16 cellular contexts compared by ENCODE assay signal in genomic region chr1:12600335-12600734, GRCh38. TPM values are rescaled to one million over a fixed set of nuclear protein-coding genes. Genes with fewer than 3 reads are reported as not detected.
DNase-seq lines count a peak whose midpoint lies in the region; ATAC-seq, FAIRE-seq and TF ChIP-seq lines count a peak whose summit lies in the region.
"Had no signal": no experiment of that assay in that cellular context is flagged by ENCODE, and none has a peak within 500 bp of the region (broad histone marks: within the 10 kb centered on the region; RNA-seq: fewer than 3 reads in every experiment).

No MANE protein-coding gene starts in this region.

- 61 to 70% methylated on average over 7 of the region's 7 CpGs for WGBS in sigmoid colon, 2 donors

- H3K36me3 ChIP-seq in ascending aorta (no peaks in the 10 kb centered on the region), kidney (ENCODE audit: control insufficient read depth in 1 of 2, insufficient read depth in 2 of 2, low read length in 2 of 2) (peaks cover 4 to 5% of the 10 kb centered on the region in 2 donors), sigmoid colon (no peaks in the 10 kb centered on the region)

- H3K4me1 ChIP-seq in ascending aorta (peaks cover 42 to 76% of the 10 kb centered on the region in 2 donors), kidney (ENCODE audit: control insufficient read depth in 1 of 2, insufficient read depth in 1 of 2, low read depth in 1 of 2, low read length in 2 of 2) (peaks cover 78 to 81% of the 10 kb centered on the region in 2 donors), sigmoid colon (peaks cover 0 to 97% (median 94%) of the 10 kb centered on the region in 4 donors)

- H3K27me3 Mint-ChIP-seq in stimulated activated naive B cell treated with anti-CD40 and anti-IgM and Interleukin-4, amounts not matched to agents 10 μg/mL and 1 μg/mL and 100 μg/mL, for 72 hours, result no peaks in the 10 kb centered on the region

- ATAC-seq in GM18909 (IDR thresholded peaks at IDR 0.05; ENCODE audit: poor library complexity, unreplicated experiment), result no peak
- no peak for ATAC-seq in stimulated activated naive B cell treated with anti-CD40 and anti-IgM and Interleukin-4, amounts not matched to agents 10 μg/mL and 1 μg/mL and 100 μg/mL, for 72 hours (replicated peaks)

- TF ChIP-seq EP300 in sigmoid colon (IDR thresholded peaks at IDR 0.05), result no peak

- TF ChIP-seq CTCF in ascending aorta (IDR thresholded peaks at IDR 0.05), result no peak
- TF ChIP-seq CTCF in kidney (IDR thresholded peaks at IDR 0.05; ENCODE audit: borderline replicate concordance, extremely low read depth, insufficient read depth), result no peak
- TF ChIP-seq CTCF in sigmoid colon (IDR thresholded peaks at IDR 0.05), result no peak

- H3K4me3 Mint-ChIP-seq in stimulated activated naive B cell treated with anti-CD40 and anti-IgM and Interleukin-4, amounts not matched to agents 10 μg/mL and 1 μg/mL and 100 μg/mL, for 72 hours, result no peak overlapping the region
- H3K4me3 Mint-ChIP-seq: dendritic cell treated with granulocyte-macrophage colony-stimulating factor and Interleukin-4, amounts not matched to agents 40 ng/mL and 50 ng/mL, for 4 days; T-helper 1 cell treated with Interleukin-12 subunit alpha and Interleukin-12 subunit beta and Interleukin-4 antibody, amounts not matched to agents 30 μg/mL and 1 μg/mL, for 36 hours had no signal

- no peak for TF ChIP-seq POLR2A in sigmoid colon (IDR thresholded peaks at IDR 0.05)

- DNase-seq in Ammon's horn (ENCODE audit: low spot score) (peak; percentile 55), ascending aorta (ENCODE audit: low spot score in 2 of 2) (peak in 1 of 2 donors; percentile 91), kidney (no peak), sigmoid colon (peak; percentile 87), SIG-M5 (lab: John Stamatoyannopoulos, UW) (no peak), GM19238 (ENCODE audit: insufficient read length, low spot score) (no peak)
- no peak for DNase-seq in stimulated activated naive B cell treated with anti-CD40 and anti-IgM and Interleukin-4, amounts not matched to agents 10 μg/mL and 1 μg/mL and 100 μg/mL, for 72 hours
- DNase-seq: amniotic stem cell, NCI-H1930, NCI-H526 treated with DMSO at 0.1 percent for 48 hours had no signal

- H3K9me3 ChIP-seq in ascending aorta, result no peaks in the 10 kb centered on the region
- no peaks in the 10 kb centered on the region for H3K9me3 ChIP-seq in kidney (ENCODE audit: control insufficient read depth in 1 of 2, low read length in 2 of 2)
- H3K9me3 ChIP-seq in sigmoid colon, result no peaks in the 10 kb centered on the region

- H3K9ac ChIP-seq in kidney (ENCODE audit: low read length in 2 of 2), result peak overlapping the region in 1 of 2 donors; percentile 49

- peak overlapping the region in 1 of 2 donors; percentile 19 for H3K4me3 ChIP-seq in ascending aorta
- no peak overlapping the region for H3K4me3 ChIP-seq in kidney (ENCODE audit: low read length in 2 of 2)
- H3K4me3 ChIP-seq in sigmoid colon, result no peak overlapping the region

- H3K27me3 ChIP-seq in ascending aorta (no peaks in the 10 kb centered on the region), sigmoid colon (no peaks in the 10 kb centered on the region)

- no peak overlapping the region for H3K27ac Mint-ChIP-seq in stimulated activated naive B cell treated with anti-CD40 and anti-IgM and Interleukin-4, amounts not matched to agents 10 μg/mL and 1 μg/mL and 100 μg/mL, for 72 hours
- H3K27ac Mint-ChIP-seq: T-helper 1 cell treated with Interleukin-12 subunit alpha and Interleukin-12 subunit beta and Interleukin-4 antibody, amounts not matched to agents 30 μg/mL and 1 μg/mL, for 36 hours had no signal

- peaks cover 48 to 61% of the 10 kb centered on the region in 2 donors for H3K4me1 Mint-ChIP-seq in stimulated activated naive B cell treated with anti-CD40 and anti-IgM and Interleukin-4, amounts not matched to agents 10 μg/mL and 1 μg/mL and 100 μg/mL, for 72 hours

- no peak for FAIRE-seq in kidney (lab: Jason Lieb, UNC)
- FAIRE-seq: RCC 7860 had no signal

- H3K9me3 Mint-ChIP-seq in stimulated activated naive B cell treated with anti-CD40 and anti-IgM and Interleukin-4, amounts not matched to agents 10 μg/mL and 1 μg/mL and 100 μg/mL, for 72 hours, result no peaks in the 10 kb centered on the region
- H3K9me3 Mint-ChIP-seq: dendritic cell treated with granulocyte-macrophage colony-stimulating factor and Interleukin-4, amounts not matched to agents 40 ng/mL and 50 ng/mL, for 4 days; T-helper 1 cell treated with Interleukin-12 subunit alpha and Interleukin-12 subunit beta and Interleukin-4 antibody, amounts not matched to agents 30 μg/mL and 1 μg/mL, for 36 hours had no signal

- intact Hi-C loops in ascending aorta (cut with DNase I), result no loop called here
- intact Hi-C loops in kidney (cut with DNase I), result no loop called here
- intact Hi-C loops in sigmoid colon (cut with DNase I), result no loop called here

- H3K27ac ChIP-seq in ascending aorta, result peak overlapping the region; percentile 96
- peak overlapping the region; percentile 76 to 95 for H3K27ac ChIP-seq in kidney (ENCODE audit: low read depth in 2 of 2, low read length in 2 of 2)
- peak overlapping the region; percentile 90 to 99 (median 94) for H3K27ac ChIP-seq in sigmoid colon

- H3K36me3 Mint-ChIP-seq in stimulated activated naive B cell treated with anti-CD40 and anti-IgM and Interleukin-4, amounts not matched to agents 10 μg/mL and 1 μg/mL and 100 μg/mL, for 72 hours, result peaks cover 42 to 70% of the 10 kb centered on the region in 2 donors

RNA-seq across cellular contexts. Expression of gene DHRS3, which starts 17.7 kb away (rescaled TPM):
- total RNA-seq in ascending aorta, result 39.4 TPM
- 44.8 TPM for total RNA-seq in kidney
- 97.1 TPM for polyA plus RNA-seq in kidney (ENCODE audit: insufficient read depth, low read depth, low replicate concordance)
- total RNA-seq in sigmoid colon, result 100 to 1,000 TPM in 1 of 4 donors, 10 to 100 TPM in 3; 47.1 to 102 (median 73.1) TPM
- polyA plus RNA-seq in sigmoid colon, result 10 to 100 TPM; 34.8 to 47.9 (median 36.5) TPM

RNA-seq across cellular contexts. Expression of gene AADACL4, which starts 43.5 kb away (rescaled TPM):
- total RNA-seq in ascending aorta (not detected), kidney (0.16 TPM), sigmoid colon (not detected)
- polyA plus RNA-seq in kidney (ENCODE audit: insufficient read depth, low read depth, low replicate concordance) (0.58 TPM), sigmoid colon (under 1 TPM in 1 of 3 donors, not detected in 2; 0.04 TPM)
- total RNA-seq: LHCN-M2 had no signal
- polyA plus RNA-seq: AG04450 had no signal

Comparison
In these comparisons a context has a peak if more than half of its experiments do, and no peak if none do; other contexts are left out.
1. DNase-seq: peak in Ammon's horn (single experiment) and sigmoid colon (single experiment); none in kidney (single experiment), SIG-M5 (single experiment), stimulated activated naive B cell treated with anti-CD40 and anti-IgM and Interleukin-4, amounts not matched to agents 10 μg/mL and 1 μg/mL and 100 μg/mL, for 72 hours (single experiment) and GM19238 (single experiment).
2. Peak in every context shown above with its lines, with median percentiles within 50 percentile points of each other: H3K27ac ChIP-seq.